In the genomic region with DNA sequence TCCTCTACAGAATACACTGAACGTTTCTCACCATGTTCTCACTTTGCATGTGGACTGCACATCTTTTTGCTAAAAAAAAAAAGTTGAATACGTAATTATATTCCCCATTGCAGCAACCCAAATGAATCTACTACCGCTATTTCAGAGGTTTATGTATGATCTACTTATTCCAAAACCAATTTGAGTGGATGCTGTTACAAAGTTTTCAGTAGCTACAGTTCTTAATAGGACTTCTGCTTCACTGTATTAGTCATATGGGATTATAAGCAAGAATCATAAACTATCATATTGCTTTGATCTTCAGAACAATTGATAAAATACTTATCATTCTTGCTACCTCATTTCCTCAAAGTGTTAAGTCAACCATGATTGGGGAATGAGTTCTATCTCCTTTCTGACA, we compare ENCODE assay signal across 30 cellular contexts.
"Had no signal": no experiment of that assay in that cellular context is flagged by ENCODE, and none has a peak within 500 bp of the region (broad histone marks: within the 10 kb centered on the region; RNA-seq: fewer than 3 reads in every experiment).

No MANE protein-coding gene starts in this region.

- ATAC-seq: effector memory CD8-positive, alpha-beta T cell; esophagus mucosa; gastrocnemius medialis; heart right ventricle; left colon; left lung; left ventricle myocardium superior; lower lobe of right lung; mucosa of descending colon; naive thymus-derived CD8-positive, alpha-beta T cell had no signal

- H3K27ac ChIP-seq: epithelial cell of prostate, esophagus squamous epithelium, gastrocnemius medialis, heart right ventricle, left lung, lower lobe of right lung had no signal

- H3K27me3 Mint-ChIP-seq: dendritic cell treated with granulocyte-macrophage colony-stimulating factor and Interleukin-4, amounts not matched to agents 40 ng/mL and 50 ng/mL, for 4 days; effector memory CD8-positive, alpha-beta T cell; naive B cell had no signal

- FAIRE-seq: colon, endometrium, kidney had no signal

- H3K36me3 ChIP-seq: esophagus squamous epithelium, gastrocnemius medialis, heart right ventricle, left lung, lower lobe of right lung had no signal

- H3K27me3 ChIP-seq: esophagus squamous epithelium, gastrocnemius medialis, heart right ventricle, left lung had no signal

- H3K27ac Mint-ChIP-seq: dendritic cell treated with granulocyte-macrophage colony-stimulating factor and Interleukin-4, amounts not matched to agents 40 ng/mL and 50 ng/mL, for 4 days; effector memory CD8-positive, alpha-beta T cell; endodermal cell; mesothelial cell of epicardium; naive B cell; naive thymus-derived CD8-positive, alpha-beta T cell had no signal

- H3K4me3 ChIP-seq: esophagus squamous epithelium, gastrocnemius medialis, heart right ventricle, left lung, lower lobe of right lung, mucosa of descending colon had no signal

- H3K36me3 Mint-ChIP-seq: naive B cell; naive thymus-derived CD8-positive, alpha-beta T cell had no signal

- H3K4me1 ChIP-seq: esophagus squamous epithelium, gastrocnemius medialis, left lung, lower lobe of right lung had no signal

- H3K4me1 Mint-ChIP-seq: naive B cell; naive thymus-derived CD8-positive, alpha-beta T cell had no signal

- H3K9me3 ChIP-seq: esophagus squamous epithelium, gastrocnemius medialis, heart right ventricle, left lung, lower lobe of right lung, mucosa of descending colon had no signal

- DNase-seq: cortex of kidney; effector CD8-positive, alpha-beta T cell; effector memory CD8-positive, alpha-beta T cell; endodermal cell; erythroblast; esophagus squamous epithelium; foreskin fibroblast; foreskin melanocyte; gastrocnemius medialis; glutamatergic neuron; head of caudate nucleus; heart right ventricle; hippocampal formation; islet precursor cell; kidney; kidney glomerular epithelial cell; left colon; left lung; left ventricle myocardium superior; lower lobe of right lung; mesenchymal stem cell; mucosa of descending colon; naive B cell; naive thymus-derived CD8-positive, alpha-beta T cell had no signal

- H3K9me3 Mint-ChIP-seq: dendritic cell treated with granulocyte-macrophage colony-stimulating factor and Interleukin-4, amounts not matched to agents 40 ng/mL and 50 ng/mL, for 4 days; endodermal cell had no signal

- H3K4me3 Mint-ChIP-seq: dendritic cell treated with granulocyte-macrophage colony-stimulating factor and Interleukin-4, amounts not matched to agents 40 ng/mL and 50 ng/mL, for 4 days; effector memory CD8-positive, alpha-beta T cell; endodermal cell; mesothelial cell of epicardium; naive B cell; naive thymus-derived CD8-positive, alpha-beta T cell had no signal
